ENCODE assay signal across 1 cellular context in genomic region chr22:21617337-21617736, GRCh38. TPM values are rescaled to one million over a fixed set of nuclear protein-coding genes. Genes with fewer than 3 reads are reported as not detected.
"Had no signal": no experiment of that assay in that cellular context is flagged by ENCODE, and none has a peak within 500 bp of the region (broad histone marks: within the 10 kb centered on the region; RNA-seq: fewer than 3 reads in every experiment).

No MANE protein-coding gene starts in this region.

RNA-seq across cellular contexts. Expression of gene CCDC116, which starts 15.2 kb away (rescaled TPM):
- total RNA-seq: ascending aorta had no signal
